In genomic region chr6:44504321-44504761, GRCh38 we compare ENCODE assay signal across 21 cellular contexts.
DNase-seq lines count a peak whose midpoint lies in the region; FAIRE-seq and TF ChIP-seq lines count a peak whose summit lies in the region.
"Had no signal": no experiment of that assay in that cellular context is flagged by ENCODE, and none has a peak within 500 bp of the region (broad histone marks: within the 10 kb centered on the region; RNA-seq: fewer than 3 reads in every experiment).

No MANE protein-coding gene starts in this region.

- no peak overlapping the region for H2BK5ac ChIP-seq in H9 (ENCODE audit: insufficient read length, low read length)

- H3K79me2 ChIP-seq in H9 (ENCODE audit: insufficient read depth, low read length) (no peaks in the 10 kb centered on the region), astrocyte (ENCODE audit: insufficient read depth, low read length) (no peaks in the 10 kb centered on the region)

- H3K56ac ChIP-seq in H9 (ENCODE audit: insufficient read length, low read depth, low read length): no peak overlapping the region

- H2BK120ac ChIP-seq in H9 (ENCODE audit: low read depth, low read length, poor library complexity, severe bottlenecking): no peak overlapping the region

- no peaks in the 10 kb centered on the region for H3K9me3 ChIP-seq in H9 (ENCODE audit: control insufficient read depth, low read depth, low read length)
- peaks cover 3% of the 10 kb centered on the region for H3K9me3 ChIP-seq in astrocyte (ENCODE audit: insufficient read depth, low read depth, low read length)
- H3K9me3 ChIP-seq: BE2C, SJSA1 had no signal

- H4K20me1 ChIP-seq in H9 (ENCODE audit: control insufficient read depth, insufficient read depth, insufficient read length) (no peaks in the 10 kb centered on the region), astrocyte (ENCODE audit: insufficient read depth, low read length) (no peaks in the 10 kb centered on the region)

- no peak for FAIRE-seq in astrocyte (lab: Jason Lieb, UNC)
- no peak for FAIRE-seq in frontal cortex (lab: Jason Lieb, UNC)
- FAIRE-seq: GM19239 had no signal

- H4K91ac ChIP-seq in H9 (ENCODE audit: insufficient read length, low read depth, low read length): no peak overlapping the region

- no peak overlapping the region for H3K27ac Mint-ChIP-seq in H9
- H3K27ac Mint-ChIP-seq in astrocyte (ENCODE audit: unreplicated experiment): no peak overlapping the region
- H3K27ac Mint-ChIP-seq in activated T-helper 1 cell treated with anti-CD3 and anti-CD28 coated beads, Interleukin-12 subunit alpha, Interleukin-12 subunit beta, Interleukin-2, Interleukin-4 antibody, amounts not matched to agents 30 ng/mL and 10 ng/mL and 1 ng/mL, durations not matched to agents 14 hours and 24 hours and 36 hours: no peak overlapping the region
- H3K27ac Mint-ChIP-seq: CD4-positive, alpha-beta T cell had no signal

- H3K4ac ChIP-seq in H9 (ENCODE audit: low read depth, low read length): no peak overlapping the region

- H2BK20ac ChIP-seq in H9 (ENCODE audit: low read depth, low read length, poor library complexity, severe bottlenecking): no peak overlapping the region

- no peak overlapping the region for H3K14ac ChIP-seq in H9 (ENCODE audit: insufficient read depth, low read length)

- H3K23ac ChIP-seq in H9 (ENCODE audit: insufficient read length, low read depth, low read length): no peak overlapping the region

- peaks cover 2% of the 10 kb centered on the region; the same call in 1 of the 2 replicates for H3K27me3 Mint-ChIP-seq in H9 (ENCODE audit: low read depth)
- H3K27me3 Mint-ChIP-seq in astrocyte (ENCODE audit: low read depth, unreplicated experiment): peaks cover 5% of the 10 kb centered on the region
- H3K27me3 Mint-ChIP-seq in activated T-helper 1 cell treated with anti-CD3 and anti-CD28 coated beads, Interleukin-12 subunit alpha, Interleukin-12 subunit beta, Interleukin-2, Interleukin-4 antibody, amounts not matched to agents 30 ng/mL and 10 ng/mL and 1 ng/mL, durations not matched to agents 14 hours and 24 hours and 36 hours (ENCODE audit: insufficient read depth): no peaks in the 10 kb centered on the region
- H3K27me3 Mint-ChIP-seq: CD4-positive, alpha-beta T cell had no signal

- H3K9ac ChIP-seq in H9 (ENCODE audit: extremely low read depth, insufficient read length, low read length) (no peak overlapping the region), astrocyte (ENCODE audit: low read length) (no peak overlapping the region)

- H2BK12ac ChIP-seq in H9 (ENCODE audit: insufficient read length, low read depth, low read length): no peak overlapping the region

- H3K4me2 ChIP-seq in H9 (ENCODE audit: insufficient read depth, insufficient read length, low read length) (no peak overlapping the region), astrocyte (ENCODE audit: low read length) (no peak overlapping the region)

- H3K27me3 ChIP-seq in H9 (ENCODE audit: insufficient read depth, low read length) (no peaks in the 10 kb centered on the region), astrocyte (ENCODE audit: insufficient read depth, low read length) (peaks cover 45% of the 10 kb centered on the region)
- H3K27me3 ChIP-seq: SJSA1 had no signal

- H2AFZ ChIP-seq in H9 (ENCODE audit: low read length) (no peak overlapping the region), astrocyte (ENCODE audit: low read depth, low read length) (no peak overlapping the region)

- H3K4me3 Mint-ChIP-seq in H9: no peak overlapping the region
- no peak overlapping the region for H3K4me3 Mint-ChIP-seq in astrocyte (ENCODE audit: unreplicated experiment)
- no peak overlapping the region for H3K4me3 Mint-ChIP-seq in activated T-helper 1 cell treated with anti-CD3 and anti-CD28 coated beads, Interleukin-12 subunit alpha, Interleukin-12 subunit beta, Interleukin-2, Interleukin-4 antibody, amounts not matched to agents 30 ng/mL and 10 ng/mL and 1 ng/mL, durations not matched to agents 14 hours and 24 hours and 36 hours
- H3K4me3 Mint-ChIP-seq: CD4-positive, alpha-beta T cell had no signal

- H2AK5ac ChIP-seq in H9 (ENCODE audit: insufficient read length, low read length): no peak overlapping the region

- no peaks in the 10 kb centered on the region for H3K23me2 ChIP-seq in H9 (ENCODE audit: insufficient read length, low read depth, low read length, poor library complexity, severe bottlenecking)

- no peak overlapping the region for H3T11ph ChIP-seq in H9 (ENCODE audit: low read length)

- H3K79me1 ChIP-seq in H9 (ENCODE audit: insufficient read depth, low read depth, low read length, poor library complexity, severe bottlenecking): no peaks in the 10 kb centered on the region

- H3K9me3 Mint-ChIP-seq in H9: no peaks in the 10 kb centered on the region
- H3K9me3 Mint-ChIP-seq in astrocyte (ENCODE audit: unreplicated experiment): peaks cover 8% of the 10 kb centered on the region
- H3K9me3 Mint-ChIP-seq in activated T-helper 1 cell treated with anti-CD3 and anti-CD28 coated beads, Interleukin-12 subunit alpha, Interleukin-12 subunit beta, Interleukin-2, Interleukin-4 antibody, amounts not matched to agents 30 ng/mL and 10 ng/mL and 1 ng/mL, durations not matched to agents 14 hours and 24 hours and 36 hours: peaks cover 3% of the 10 kb centered on the region

- H3K4me3 ChIP-seq in astrocyte (ENCODE audit: insufficient read depth, low read depth, low read length) (no peak overlapping the region), retinal pigment epithelial cell (ENCODE audit: low read length) (no peak overlapping the region)
- H3K4me3 ChIP-seq: SJSA1 had no signal

- DNase-seq in H9: peak; percentile 10
- DNase-seq in astrocyte (ENCODE audit: low read depth): peak; percentile 97
- DNase-seq in islet precursor cell: peak; percentile 20
- peak; percentile 77 for DNase-seq in retinal pigment epithelial cell (ENCODE audit: low read depth)
- no peak for DNase-seq in NCI-H748 (lab: John Stamatoyannopoulos, UW; ENCODE audit: unreplicated experiment)
- no peak for DNase-seq in frontal cortex (ENCODE audit: low spot score in 2 of 2)
- no peak for DNase-seq in activated T-helper 1 cell treated with anti-CD3 and anti-CD28 coated beads, Interleukin-12 subunit alpha, Interleukin-12 subunit beta, Interleukin-2, Interleukin-4 antibody, amounts not matched to agents 30 ng/mL and 10 ng/mL and 1 ng/mL, durations not matched to agents 14 hours and 24 hours and 36 hours (ENCODE audit: low spot score)
- DNase-seq: BE2C; CD4-positive, alpha-beta T cell; DMS53; H7; KBM-7; NCI-H1436; NCI-H2029; NCI-H2171; NCI-H446; NCI-H69; NK-92 treated with Interleukin-12 subunit alpha and Interleukin-12 subunit beta, amount 100 ng/mL, for 24 hours had no signal

- no peak for TF ChIP-seq CTCF in H9 (conservative IDR thresholded peaks at IDR 0.05)
- TF ChIP-seq CTCF in astrocyte (IDR thresholded peaks at IDR 0.05; ENCODE audit: insufficient read depth, low read depth, low read length): no peak
- TF ChIP-seq CTCF in retinal pigment epithelial cell (conservative IDR thresholded peaks at IDR 0.05; ENCODE audit: low read depth, low read length): no peak

- H3K36me3 Mint-ChIP-seq in H9 (ENCODE audit: insufficient read depth in 1 of 3, low read depth in 3 of 3): no peaks in the 10 kb centered on the region; a peak in 1 of 7 replicates
- H3K36me3 Mint-ChIP-seq in astrocyte (ENCODE audit: low read depth, unreplicated experiment): no peaks in the 10 kb centered on the region
- H3K36me3 Mint-ChIP-seq in activated T-helper 1 cell treated with anti-CD3 and anti-CD28 coated beads, Interleukin-12 subunit alpha, Interleukin-12 subunit beta, Interleukin-2, Interleukin-4 antibody, amounts not matched to agents 30 ng/mL and 10 ng/mL and 1 ng/mL, durations not matched to agents 14 hours and 24 hours and 36 hours (ENCODE audit: low read depth): no peaks in the 10 kb centered on the region

- intact Hi-C loops in activated T-helper 1 cell treated with anti-CD3 and anti-CD28 coated beads, Interleukin-12 subunit alpha, Interleukin-12 subunit beta, Interleukin-2, Interleukin-4 antibody, amounts not matched to agents 30 ng/mL and 10 ng/mL and 1 ng/mL, durations not matched to agents 14 hours and 24 hours and 36 hours (cut with micrococcal nuclease): no loop called here

- no peaks in the 10 kb centered on the region for H3K36me3 ChIP-seq in astrocyte (ENCODE audit: insufficient read depth, low read length)
- H3K36me3 ChIP-seq: BE2C, SJSA1 had no signal

- no peak overlapping the region for H4K5ac ChIP-seq in H9 (ENCODE audit: insufficient read length, low read depth, low read length)

- H3K27ac ChIP-seq in H9 (ENCODE audit: insufficient read length, low read depth, low read length) (no peak overlapping the region), astrocyte (ENCODE audit: low read depth, low read length) (no peak overlapping the region)
- H3K27ac ChIP-seq: RWPE1, SJSA1 had no signal

- no peak overlapping the region for H3K18ac ChIP-seq in H9 (ENCODE audit: insufficient read length, low read depth, low read length)

- H2BK15ac ChIP-seq in H9 (ENCODE audit: low read depth, low read length): no peak overlapping the region

- H3K4me1 Mint-ChIP-seq in H9 (peaks cover 3 to 6% of the 10 kb centered on the region in 2 experiments), astrocyte (ENCODE audit: low read depth, unreplicated experiment) (no peaks in the 10 kb centered on the region)
- no peaks in the 10 kb centered on the region for H3K4me1 Mint-ChIP-seq in activated T-helper 1 cell treated with anti-CD3 and anti-CD28 coated beads, Interleukin-12 subunit alpha, Interleukin-12 subunit beta, Interleukin-2, Interleukin-4 antibody, amounts not matched to agents 30 ng/mL and 10 ng/mL and 1 ng/mL, durations not matched to agents 14 hours and 24 hours and 36 hours (ENCODE audit: low read depth)

- no CpG with 5 or more reads among the region's 5 CpGs for WGBS in H9 (ENCODE audit: extremely low coverage, insufficient read length, low lambda C conversion rate)

- H4K8ac ChIP-seq in H9 (replicated peaks; ENCODE audit: insufficient read length, low read depth, low read length): no peak overlapping the region

- H3K4me1 ChIP-seq in H9 (ENCODE audit: insufficient read depth, low read length): peaks cover 3% of the 10 kb centered on the region; the same call in 1 of the 2 replicates
- peaks cover 11% of the 10 kb centered on the region for H3K4me1 ChIP-seq in astrocyte (ENCODE audit: insufficient read depth, low read length)
- H3K4me1 ChIP-seq: BE2C had no signal

Comparison
In these comparisons a context has a peak if more than half of its experiments do, and no peak if none do; other contexts are left out.
1. DNase-seq: peak in H9 (single experiment), astrocyte (single experiment), islet precursor cell (single experiment) and retinal pigment epithelial cell (single experiment); none in NCI-H748 (single experiment), frontal cortex (0 of 2) and activated T-helper 1 cell treated with anti-CD3 and anti-CD28 coated beads, Interleukin-12 subunit alpha, Interleukin-12 subunit beta, Interleukin-2, Interleukin-4 antibody, amounts not matched to agents 30 ng/mL and 10 ng/mL and 1 ng/mL, durations not matched to agents 14 hours and 24 hours and 36 hours (single experiment).